23 cellular contexts compared by ENCODE assay signal in genomic region chr12:93594766-93595165, GRCh38. TPM values are rescaled to one million over a fixed set of nuclear protein-coding genes. Genes with fewer than 3 reads are reported as not detected.
A peak's percentile ranks its signal among the peaks of the same experiment; 100 is the strongest.
DNase-seq lines count a peak whose midpoint lies in the region; ATAC-seq and TF ChIP-seq lines count a peak whose summit lies in the region.
"Had no signal": no experiment of that assay in that cellular context is flagged by ENCODE, and none has a peak within 500 bp of the region (broad histone marks: within the 10 kb centered on the region; RNA-seq: fewer than 3 reads in every experiment).

No MANE protein-coding gene starts in this region.

- no peaks in the 10 kb centered on the region for H3K9me2 ChIP-seq in Loucy (replicated peaks; ENCODE audit: low read depth, low read length)

- no peaks in the 10 kb centered on the region for H3K27me3 ChIP-seq in ACC112 (ENCODE audit: insufficient read depth, low read length)
- H3K27me3 ChIP-seq in Loucy (ENCODE audit: insufficient read depth, low read length, poor library complexity, severe bottlenecking) = no peaks in the 10 kb centered on the region
- no peaks in the 10 kb centered on the region for H3K27me3 ChIP-seq in endocrine pancreas (ENCODE audit: control insufficient read depth, insufficient read depth, low read length)
- no peaks in the 10 kb centered on the region for H3K27me3 ChIP-seq in psoas muscle (ENCODE audit: insufficient read depth in 3 of 3, low read length in 2 of 3)

- H3K36me3 ChIP-seq in ACC112 (ENCODE audit: insufficient read depth, low read length) (no peaks in the 10 kb centered on the region), Loucy (ENCODE audit: insufficient read depth, low read length) (no peaks in the 10 kb centered on the region), endocrine pancreas (ENCODE audit: control insufficient read depth, insufficient read depth, low read length) (no peaks in the 10 kb centered on the region), psoas muscle (ENCODE audit: insufficient read depth in 1 of 2, low read depth in 1 of 2) (no peaks in the 10 kb centered on the region)

- peak overlapping the region; percentile 68 for H3K4me2 ChIP-seq in Loucy (ENCODE audit: low read depth, low read length, poor library complexity, severe bottlenecking)

- peaks cover 22% of the 10 kb centered on the region for H3K4me1 Mint-ChIP-seq in T-helper 2 cell treated with Interferon-gamma antibody and Interleukin-4, amounts not matched to agents 5 μg/mL and 100 μg/mL, for 36 hours (ENCODE audit: low read depth)

- TF ChIP-seq CTCF in Loucy (conservative IDR thresholded peaks at IDR 0.05; ENCODE audit: low read length) = no peak
- TF ChIP-seq CTCF in psoas muscle (IDR thresholded peaks at IDR 0.05) = no peak

- H3F3A ChIP-seq in Loucy (ENCODE audit: low read depth) = 0 out of 2 replicates have a peak, but pooled peaks cover 3% of the 10 kb centered on the region

- no peaks in the 10 kb centered on the region for H3K79me2 ChIP-seq in ACC112 (ENCODE audit: control insufficient read depth, insufficient read depth, low read length, unreplicated experiment)
- H3K79me2 ChIP-seq in Loucy (ENCODE audit: insufficient read depth, low read length) = no peaks in the 10 kb centered on the region

- H3K4me1 ChIP-seq in ACC112 (ENCODE audit: control insufficient read depth, insufficient read depth, low read length, unreplicated experiment) (peaks cover 11% of the 10 kb centered on the region), Loucy (ENCODE audit: insufficient read depth, low read length, poor library complexity, severe bottlenecking) (peaks cover 35% of the 10 kb centered on the region), endocrine pancreas (ENCODE audit: control insufficient read depth, insufficient read depth, low read length) (peaks cover 4% of the 10 kb centered on the region), psoas muscle (peaks cover 6% of the 10 kb centered on the region)

- H3K9me3 Mint-ChIP-seq in T-helper 2 cell treated with Interferon-gamma antibody and Interleukin-4, amounts not matched to agents 5 μg/mL and 100 μg/mL, for 36 hours = no peaks in the 10 kb centered on the region
- H3K9me3 Mint-ChIP-seq: dendritic cell treated with granulocyte-macrophage colony-stimulating factor and Interleukin-4, amounts not matched to agents 40 ng/mL and 50 ng/mL, for 4 days; IgD-negative memory B cell; stimulated activated naive CD8-positive, alpha-beta T cell treated with anti-CD3 and anti-CD28 coated beads, Interleukin-15, Interleukin-2, amounts not matched to agents 100 ng/mL and 50 ng/mL, for 24 hours had no signal

- DNase-seq in psoas muscle (no peak), anterior cingulate cortex (lab: John Stamatoyannopoulos, UW) (no peak)
- no peak for DNase-seq in stimulated activated CD4-positive, alpha-beta T cell treated with anti-CD3 and anti-CD28 coated beads, Interleukin-4, amount 100 ng/mL, for 1 hour
- DNase-seq in stimulated activated CD4-positive, alpha-beta T cell treated with anti-CD3 and anti-CD28 coated beads, Interleukin-12 subunit alpha, Interleukin-12 subunit beta, amount 100 ng/mL, for 4 hours = no peak
- DNase-seq in T-helper 2 cell treated with Interferon-gamma antibody and Interleukin-4, amounts not matched to agents 5 μg/mL and 100 μg/mL, for 36 hours (ENCODE audit: low spot score) = no peak
- DNase-seq: activated CD4-positive, alpha-beta T cell treated with anti-CD3 and anti-CD28 coated beads for 4 hours; activated CD8-positive, alpha-beta memory T cell treated with anti-CD3 and anti-CD28 coated beads, Interleukin-2, amount 50 U/mL, for 4 hours; activated naive CD4-positive, alpha-beta T cell; GOT3; islet precursor cell; NCI-H1105 treated with DMSO at 0.1 percent for 48 hours; NCI-H2171; NK-92 treated with Interleukin-12 subunit alpha and Interleukin-12 subunit beta, amount 100 ng/mL, for 24 hours; occipital lobe; SIG-M5; T1000 had no signal

- H3K27ac Mint-ChIP-seq in T-helper 2 cell treated with Interferon-gamma antibody and Interleukin-4, amounts not matched to agents 5 μg/mL and 100 μg/mL, for 36 hours = no peak overlapping the region
- H3K27ac Mint-ChIP-seq: dendritic cell treated with granulocyte-macrophage colony-stimulating factor and Interleukin-4, amounts not matched to agents 40 ng/mL and 50 ng/mL, for 4 days; IgD-negative memory B cell; stimulated activated naive CD8-positive, alpha-beta T cell treated with anti-CD3 and anti-CD28 coated beads, Interleukin-15, Interleukin-2, amounts not matched to agents 100 ng/mL and 50 ng/mL, for 24 hours had no signal

- H3K27ac ChIP-seq in ACC112 (ENCODE audit: low read depth, low read length) = no peak overlapping the region
- H3K27ac ChIP-seq in psoas muscle = peak overlapping the region; percentile 72

- H3K9ac ChIP-seq in Loucy (ENCODE audit: low read depth, low read length, poor library complexity, severe bottlenecking) = peak overlapping the region; percentile 20
- H3K9ac ChIP-seq in endocrine pancreas (ENCODE audit: control insufficient read depth, insufficient read depth, low read length) = no peak overlapping the region

- H3K36me3 Mint-ChIP-seq in T-helper 2 cell treated with Interferon-gamma antibody and Interleukin-4, amounts not matched to agents 5 μg/mL and 100 μg/mL, for 36 hours (ENCODE audit: low read depth) = no peaks in the 10 kb centered on the region
- H3K36me3 Mint-ChIP-seq: brain, IgD-negative memory B cell had no signal

- no peak overlapping the region for H3K4me3 Mint-ChIP-seq in T-helper 2 cell treated with Interferon-gamma antibody and Interleukin-4, amounts not matched to agents 5 μg/mL and 100 μg/mL, for 36 hours
- H3K4me3 Mint-ChIP-seq: dendritic cell treated with granulocyte-macrophage colony-stimulating factor and Interleukin-4, amounts not matched to agents 40 ng/mL and 50 ng/mL, for 4 days; IgD-negative memory B cell; stimulated activated naive CD8-positive, alpha-beta T cell treated with anti-CD3 and anti-CD28 coated beads, Interleukin-15, Interleukin-2, amounts not matched to agents 100 ng/mL and 50 ng/mL, for 24 hours had no signal

- H2AFZ ChIP-seq in ACC112 (ENCODE audit: low read length, unreplicated experiment) (peak overlapping the region; percentile 16), Loucy (ENCODE audit: low read length) (no peak overlapping the region)

- no peaks in the 10 kb centered on the region for H4K20me1 ChIP-seq in Loucy (ENCODE audit: insufficient read depth, low read length, poor library complexity, severe bottlenecking)

- H3K9me3 ChIP-seq in Loucy (ENCODE audit: insufficient read depth, low read depth, low read length) (no peaks in the 10 kb centered on the region), endocrine pancreas (ENCODE audit: control insufficient read depth, low read length) (no peaks in the 10 kb centered on the region), psoas muscle (no peaks in the 10 kb centered on the region)

- 36 to 75% (median 43%) methylated on average over 6 of the region's 6 CpGs for WGBS in psoas muscle, 3 donors

- intact Hi-C loops in psoas muscle (cut with DNase I) = loop anchor here (5.0 kb wide), 2 partner anchors 83 to 148 kb away; partner anchors contain the start of gene CRADD (in 2 of the 2)

- ATAC-seq in psoas muscle = no peak

- H3K27me3 Mint-ChIP-seq in T-helper 2 cell treated with Interferon-gamma antibody and Interleukin-4, amounts not matched to agents 5 μg/mL and 100 μg/mL, for 36 hours (ENCODE audit: low read depth) = peaks cover 59% of the 10 kb centered on the region

- H3K4me3 ChIP-seq in ACC112 (ENCODE audit: low read depth, low read length) (peak overlapping the region; percentile 49), Loucy (ENCODE audit: low read length, poor library complexity, severe bottlenecking) (peak overlapping the region; percentile 47), endocrine pancreas (ENCODE audit: control insufficient read depth, insufficient read depth, low read length) (peak overlapping the region; percentile 77), psoas muscle (peak overlapping the region; percentile 38)

RNA-seq across cellular contexts. Expression of gene SOCS2, which starts 22.3 kb away (rescaled TPM):
- 10 to 100 TPM in 1 of 4 donors, 1 to 10 TPM in 3; 2.9 to 10.6 (median 6.6) TPM for total RNA-seq in psoas muscle
- polyA plus RNA-seq in psoas muscle = 1 to 10 TPM; 3.2 to 4.7 (median 3.4) TPM
